1 cellular context compared by ENCODE assay signal in the genomic region with DNA sequence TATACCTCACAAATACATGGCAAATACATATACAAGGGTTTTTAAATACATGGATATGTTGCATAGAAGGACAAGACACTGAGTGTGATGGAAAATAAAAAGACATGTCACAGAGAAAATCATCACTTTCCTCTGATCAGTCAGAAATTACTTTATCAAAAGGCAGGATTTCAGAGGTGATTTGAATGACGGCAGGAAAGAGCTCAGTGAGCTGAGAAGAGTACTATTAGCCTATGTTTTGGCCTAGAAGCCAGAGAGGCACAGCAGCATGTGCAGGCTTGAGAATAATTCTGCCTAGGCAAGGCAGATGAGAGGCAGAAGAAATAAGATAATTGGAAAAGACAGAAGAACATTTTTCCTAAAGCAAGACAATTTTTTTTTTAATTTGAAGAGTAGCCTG.
TF ChIP-seq lines count a peak whose summit lies in the region.

No MANE protein-coding gene starts in this region.

TF ChIP-seq in endothelial cell of umbilical vein, 7 proteins besides CTCF, POLR2A, EP300 and RAD21 (continued from another document):
- TF ChIP-seq, protein P1, sequence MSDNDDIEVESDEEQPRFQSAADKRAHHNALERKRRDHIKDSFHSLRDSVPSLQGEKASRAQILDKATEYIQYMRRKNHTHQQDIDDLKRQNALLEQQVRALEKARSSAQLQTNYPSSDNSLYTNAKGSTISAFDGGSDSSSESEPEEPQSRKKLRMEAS (IDR thresholded peaks at IDR 0.05; ENCODE audit: insufficient read depth, insufficient read length) = no peak
- TF ChIP-seq EZH2 (IDR thresholded peaks at IDR 0.05; ENCODE audit: borderline replicate concordance, low read depth, low read length, severe bottlenecking) (no peak), JUN (IDR thresholded peaks at IDR 0.05; ENCODE audit: borderline replicate concordance, insufficient read depth, insufficient read length, low read depth) (no peak), GATA2 (IDR thresholded peaks at IDR 0.05; ENCODE audit: insufficient read depth, insufficient read length, low read depth, low read length) (no peak)
TF ChIP-seq in endothelial cell of umbilical vein: peak in this region for 0.
